Comparison of ENCODE assay signal across 1 cellular context in the genomic region with DNA sequence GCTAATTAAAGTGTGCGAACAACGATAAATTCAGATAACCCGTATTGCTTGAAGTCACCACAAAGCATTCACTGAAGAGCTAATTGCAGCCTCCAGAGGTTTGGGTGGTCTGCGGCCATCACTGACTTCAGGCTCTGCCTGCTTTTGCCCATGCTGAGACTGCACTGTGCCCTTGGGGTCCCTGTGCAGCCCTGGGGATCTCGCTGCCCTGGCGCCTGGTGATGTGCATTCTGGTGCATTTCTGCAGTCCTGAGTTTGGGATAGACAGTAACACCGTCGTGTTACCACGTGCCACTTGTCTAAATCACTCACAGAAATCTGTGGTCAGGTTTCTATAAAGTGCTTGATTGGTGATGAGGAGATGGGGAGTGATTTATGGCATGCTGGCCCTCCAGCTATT.
TF ChIP-seq lines count a peak whose summit lies in the region.

No MANE protein-coding gene starts in this region.

TF ChIP-seq in IMR-90, 13 proteins besides CTCF, POLR2A, EP300 and RAD21:
- no peak for TF ChIP-seq CHD1 (IDR thresholded peaks at IDR 0.05; ENCODE audit: low read depth, low read length)
- TF ChIP-seq, protein P1, sequence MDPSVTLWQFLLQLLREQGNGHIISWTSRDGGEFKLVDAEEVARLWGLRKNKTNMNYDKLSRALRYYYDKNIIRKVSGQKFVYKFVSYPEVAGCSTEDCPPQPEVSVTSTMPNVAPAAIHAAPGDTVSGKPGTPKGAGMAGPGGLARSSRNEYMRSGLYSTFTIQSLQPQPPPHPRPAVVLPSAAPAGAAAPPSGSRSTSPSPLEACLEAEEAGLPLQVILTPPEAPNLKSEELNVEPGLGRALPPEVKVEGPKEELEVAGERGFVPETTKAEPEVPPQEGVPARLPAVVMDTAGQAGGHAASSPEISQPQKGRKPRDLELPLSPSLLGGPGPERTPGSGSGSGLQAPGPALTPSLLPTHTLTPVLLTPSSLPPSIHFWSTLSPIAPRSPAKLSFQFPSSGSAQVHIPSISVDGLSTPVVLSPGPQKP (IDR thresholded peaks at IDR 0.05; ENCODE audit: borderline replicate concordance, low read depth, low read length), result no peak
- TF ChIP-seq, protein P2, sequence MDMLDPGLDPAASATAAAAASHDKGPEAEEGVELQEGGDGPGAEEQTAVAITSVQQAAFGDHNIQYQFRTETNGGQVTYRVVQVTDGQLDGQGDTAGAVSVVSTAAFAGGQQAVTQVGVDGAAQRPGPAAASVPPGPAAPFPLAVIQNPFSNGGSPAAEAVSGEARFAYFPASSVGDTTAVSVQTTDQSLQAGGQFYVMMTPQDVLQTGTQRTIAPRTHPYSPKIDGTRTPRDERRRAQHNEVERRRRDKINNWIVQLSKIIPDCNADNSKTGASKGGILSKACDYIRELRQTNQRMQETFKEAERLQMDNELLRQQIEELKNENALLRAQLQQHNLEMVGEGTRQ (IDR thresholded peaks at IDR 0.05; ENCODE audit: low read depth, low read length), result no peak
- no peak for TF ChIP-seq CEBPB (IDR thresholded peaks at IDR 0.05; ENCODE audit: low read depth, low read length)
- no peak for TF ChIP-seq MAFK (IDR thresholded peaks at IDR 0.05; ENCODE audit: low read depth, low read length)
